1 cellular context compared by ENCODE assay signal in genomic region chr17:31457391-31458234, GRCh38.
TF ChIP-seq lines count a peak whose summit lies in the region.

No MANE protein-coding gene starts in this region.

TF ChIP-seq in GM23338, 12 proteins besides CTCF, POLR2A, EP300 and RAD21:
- TF ChIP-seq ZNF462 (CRISPR knock-in tag; IDR thresholded peaks at IDR 0.05) (no peak), ZNF331 (CRISPR knock-in tag; IDR thresholded peaks at IDR 0.05; ENCODE audit: low read depth) (no peak), POLR2AphosphoS5 (IDR thresholded peaks at IDR 0.05; ENCODE audit: low read depth) (no peak), STAT1 (IDR thresholded peaks at IDR 0.05; ENCODE audit: unreplicated experiment) (no peak), EZH2 (IDR thresholded peaks at IDR 0.05; ENCODE audit: low read depth, unreplicated experiment) (no peak), CREB1 (CRISPR knock-in tag; IDR thresholded peaks at IDR 0.05; ENCODE audit: low read depth) (no peak), JUNB (IDR thresholded peaks at IDR 0.05; ENCODE audit: unreplicated experiment) (no peak), REST (IDR thresholded peaks at IDR 0.05; ENCODE audit: unreplicated experiment) (no peak), NANOG (IDR thresholded peaks at IDR 0.05; ENCODE audit: borderline replicate concordance) (no peak), ZNF114 (CRISPR knock-in tag; IDR thresholded peaks at IDR 0.05) (no peak)
